ENCODE assay signal across 23 cellular contexts in the genomic region with DNA sequence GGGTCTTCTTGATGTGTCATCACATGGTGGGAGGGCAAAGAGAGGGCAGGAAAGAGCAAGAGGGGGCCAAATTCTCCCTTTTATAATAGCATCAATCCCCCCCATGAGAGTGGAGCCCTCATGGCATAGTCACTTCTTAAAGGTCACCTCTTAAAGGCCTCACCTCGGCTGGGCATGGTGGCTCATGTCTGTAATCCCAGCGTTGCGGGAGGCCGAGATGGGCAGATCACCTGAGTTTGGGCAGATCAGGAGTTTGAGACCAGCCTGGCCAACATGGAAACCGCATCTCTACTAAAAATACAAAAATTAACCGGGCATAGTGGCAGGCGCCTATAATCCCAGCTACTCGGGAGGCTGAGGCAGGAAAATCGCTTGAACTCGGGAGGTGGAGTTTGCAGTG.
"Had no signal": no experiment of that assay in that cellular context is flagged by ENCODE, and none has a peak within 500 bp of the region (broad histone marks: within the 10 kb centered on the region; RNA-seq: fewer than 3 reads in every experiment).

No MANE protein-coding gene starts in this region.

- H3K27ac Mint-ChIP-seq: natural killer cell; nephron; neural progenitor cell; progenitor cell of endocrine pancreas; stimulated activated effector memory CD8-positive, alpha-beta T cell treated with anti-CD3 and anti-CD28 coated beads, Interleukin-12 subunit alpha, Interleukin-12 subunit beta, amount 100 ng/mL, for 72 hours; stimulated activated naive CD8-positive, alpha-beta T cell treated with anti-CD3 and anti-CD28 coated beads, Interleukin-15, Interleukin-2, amounts not matched to agents 100 ng/mL and 50 ng/mL, for 24 hours had no signal

- H3K27me3 Mint-ChIP-seq: progenitor cell of endocrine pancreas; stimulated activated naive B cell treated with anti-CD40 and anti-IgM and Interleukin-4, amounts not matched to agents 10 μg/mL and 1 μg/mL and 100 μg/mL, for 72 hours; stimulated activated naive CD8-positive, alpha-beta T cell treated with anti-CD3 and anti-CD28 coated beads, Interleukin-15, Interleukin-2, amounts not matched to agents 100 ng/mL and 50 ng/mL, for 24 hours had no signal

- ATAC-seq: natural killer cell; right cardiac atrium; stimulated activated effector memory CD8-positive, alpha-beta T cell treated with anti-CD3 and anti-CD28 coated beads, Interleukin-12 subunit alpha, Interleukin-12 subunit beta, amount 100 ng/mL, for 72 hours; stimulated activated naive B cell treated with anti-CD40 and anti-IgM and Interleukin-4, amounts not matched to agents 10 μg/mL and 1 μg/mL and 100 μg/mL, for 72 hours had no signal

- DNase-seq: natural killer cell; occipital lobe; ovary; psoas muscle; right cardiac atrium; right lobe of liver; sigmoid colon; small intestine; stimulated activated CD4-positive, alpha-beta T cell treated with anti-CD3 and anti-CD28 coated beads, Interleukin-15, amount 100 ng/mL, for 24 hours; stimulated activated CD4-positive, alpha-beta T cell treated with anti-CD3 and anti-CD28 coated beads, Interleukin-2, amount 100 ng/mL, for 24 hours; stimulated activated CD4-positive, alpha-beta T cell treated with anti-CD3 and anti-CD28 coated beads, Interleukin-2, amount 100 ng/mL, for 48 hours; stimulated activated CD4-positive, alpha-beta T cell treated with anti-CD3 and anti-CD28 coated beads, Interleukin-4, amount 100 ng/mL, for 24 hours; stimulated activated naive B cell treated with anti-CD40 and anti-IgM and Interleukin-4, amounts not matched to agents 10 μg/mL and 1 μg/mL and 100 μg/mL, for 72 hours; stimulated activated naive CD4-positive, alpha-beta T cell treated with Interleukin-2 at 50 U/mL for 16 hours; stomach; thyroid gland; trophoblast cell; upper lobe of left lung had no signal

- H3K4me3 Mint-ChIP-seq: natural killer cell; nephron; neural progenitor cell; stimulated activated effector memory CD8-positive, alpha-beta T cell treated with anti-CD3 and anti-CD28 coated beads, Interleukin-12 subunit alpha, Interleukin-12 subunit beta, amount 100 ng/mL, for 72 hours; stimulated activated naive B cell treated with anti-CD40 and anti-IgM and Interleukin-4, amounts not matched to agents 10 μg/mL and 1 μg/mL and 100 μg/mL, for 72 hours; stimulated activated naive CD8-positive, alpha-beta T cell treated with anti-CD3 and anti-CD28 coated beads, Interleukin-15, Interleukin-2, amounts not matched to agents 100 ng/mL and 50 ng/mL, for 24 hours had no signal

- H3K9me3 Mint-ChIP-seq: natural killer cell; nephron; stimulated activated effector memory CD8-positive, alpha-beta T cell treated with anti-CD3 and anti-CD28 coated beads, Interleukin-12 subunit alpha, Interleukin-12 subunit beta, amount 100 ng/mL, for 72 hours; stimulated activated naive CD8-positive, alpha-beta T cell treated with anti-CD3 and anti-CD28 coated beads, Interleukin-15, Interleukin-2, amounts not matched to agents 100 ng/mL and 50 ng/mL, for 24 hours had no signal
